8 cellular contexts compared by ENCODE assay signal in genomic region chr1:1305300-1306069, GRCh38. TPM values are rescaled to one million over a fixed set of nuclear protein-coding genes. Genes with fewer than 3 reads are reported as not detected.
DNase-seq lines count a peak whose midpoint lies in the region; ATAC-seq and TF ChIP-seq lines count a peak whose summit lies in the region.

No MANE protein-coding gene starts in this region.

- H3F3A ChIP-seq in Loucy (ENCODE audit: low read depth) = no peaks in the 10 kb centered on the region; the same call in 1 of the 2 replicates

- H3K9ac ChIP-seq in Loucy (ENCODE audit: low read depth, low read length, poor library complexity, severe bottlenecking) (peak overlapping the region; percentile 83), liver (ENCODE audit: low read depth in 1 of 2, low read length in 2 of 2) (peak overlapping the region in 1 of 2 donors; percentile 25)

- no peaks in the 10 kb centered on the region for H3K9me3 ChIP-seq in Loucy (ENCODE audit: insufficient read depth, low read depth, low read length)
- no peaks in the 10 kb centered on the region for H3K9me3 ChIP-seq in liver (ENCODE audit: control insufficient read depth in 4 of 4, low read length in 3 of 4)

- peaks cover 30% of the 10 kb centered on the region for H3K4me1 ChIP-seq in Loucy (ENCODE audit: insufficient read depth, low read length, poor library complexity, severe bottlenecking)
- peaks cover 18 to 44% (median 34%) of the 10 kb centered on the region in 4 donors for H3K4me1 ChIP-seq in liver (ENCODE audit: control insufficient read depth in 4 of 4, insufficient read depth in 4 of 4, low read length in 3 of 4)

- no peaks in the 10 kb centered on the region for H3K9me2 ChIP-seq in Loucy (replicated peaks; ENCODE audit: low read depth, low read length)

- H3K27me3 ChIP-seq in Loucy (ENCODE audit: insufficient read depth, low read length, poor library complexity, severe bottlenecking) = no peaks in the 10 kb centered on the region
- H3K27me3 ChIP-seq in liver (ENCODE audit: control insufficient read depth in 4 of 4, insufficient read depth in 4 of 4, low read length in 3 of 4) = no peaks in the 10 kb centered on the region

- TF ChIP-seq CTCF in Loucy (conservative IDR thresholded peaks at IDR 0.05; ENCODE audit: low read length) (no peak), WI38 (IDR thresholded peaks at IDR 0.05; ENCODE audit: low read depth, low read length) (no peak), liver (IDR thresholded peaks at IDR 0.05; ENCODE audit: low read depth, low read length, missing input control) (no peak)

- H2AFZ ChIP-seq in Loucy (ENCODE audit: low read length) = no peak overlapping the region

- no peak for ATAC-seq in GM19035 (IDR thresholded peaks at IDR 0.05; ENCODE audit: unreplicated experiment)

- no peak for TF ChIP-seq RAD21 in liver (IDR thresholded peaks at IDR 0.05)

- H3K4me2 ChIP-seq in Loucy (ENCODE audit: low read depth, low read length, poor library complexity, severe bottlenecking) = peak overlapping the region; percentile 85

- DNase-seq in GDM1 (lab: John Stamatoyannopoulos, UW) (peak; percentile 76), cerebellar cortex (ENCODE audit: low spot score) (peak; percentile 42), cerebellar nuclear complex (lab: John Stamatoyannopoulos, UW) (no peak)
- DNase-seq in stimulated activated CD8-positive, alpha-beta memory T cell treated with anti-CD3 and anti-CD28 coated beads, Interleukin-15, amount 100 ng/mL, for 1 hour (ENCODE audit: low read depth) = peak; percentile 59

- H3K27ac ChIP-seq in liver (ENCODE audit: low read depth in 1 of 2, low read length in 2 of 2) = peak overlapping the region; percentile 37 to 40

- H4K20me1 ChIP-seq in Loucy (ENCODE audit: insufficient read depth, low read length, poor library complexity, severe bottlenecking) = peaks cover 37% of the 10 kb centered on the region

- 51% methylated on average over 25 of the region's 25 CpGs for WGBS in liver

- H3K36me3 ChIP-seq in Loucy (ENCODE audit: insufficient read depth, low read length) (no peaks in the 10 kb centered on the region), liver (ENCODE audit: control insufficient read depth in 4 of 4, insufficient read depth in 3 of 4, low read depth in 1 of 4, low read length in 3 of 4) (no peaks in the 10 kb centered on the region)

- H3K79me2 ChIP-seq in Loucy (ENCODE audit: insufficient read depth, low read length) = peaks cover 37% of the 10 kb centered on the region

- H3K4me3 ChIP-seq in Loucy (ENCODE audit: low read length, poor library complexity, severe bottlenecking) (peak overlapping the region; percentile 93), WI38 (ENCODE audit: low read depth, low read length) (peak overlapping the region; percentile 87), liver (ENCODE audit: low read depth in 1 of 3, low read length in 3 of 3) (no peak overlapping the region)

TF ChIP-seq in liver, 16 proteins besides CTCF, POLR2A, EP300 and RAD21:
- TF ChIP-seq HNF4G (IDR thresholded peaks at IDR 0.05) = no peak
- no peak for TF ChIP-seq HNF4A (conservative IDR thresholded peaks at IDR 0.05)
- TF ChIP-seq TAF1 (conservative IDR thresholded peaks at IDR 0.05) = no peak
- no peak for TF ChIP-seq EGR1 (IDR thresholded peaks at IDR 0.05; ENCODE audit: low read depth in 2 of 2)
- no peak for TF ChIP-seq ZBTB33 (IDR thresholded peaks at IDR 0.05)
- TF ChIP-seq GABPA (IDR thresholded peaks at IDR 0.05 in 1 of 2, conservative IDR thresholded peaks at IDR 0.05 in 1 of 2) = no peak
- TF ChIP-seq REST (IDR thresholded peaks at IDR 0.05) = no peak
- no peak for TF ChIP-seq FOXA2 (IDR thresholded peaks at IDR 0.05)
- TF ChIP-seq RXRA (IDR thresholded peaks at IDR 0.05) = no peak
- no peak for TF ChIP-seq JUND (IDR thresholded peaks at IDR 0.05)
- TF ChIP-seq ATF3 (IDR thresholded peaks at IDR 0.05) = no peak
- no peak for TF ChIP-seq MAX (IDR thresholded peaks at IDR 0.05)
- no peak for TF ChIP-seq NR2F2 (IDR thresholded peaks at IDR 0.05)
- no peak for TF ChIP-seq SP1 (IDR thresholded peaks at IDR 0.05)

RNA-seq across cellular contexts. Expression of gene ACAP3, which starts 2.2 kb away (rescaled TPM):
- total RNA-seq in liver = 10 to 100 TPM; 17.9 to 24.8 TPM
- 10 to 100 TPM in 1 of 2 donors, 1 to 10 TPM in 1; 2.7 to 12.0 TPM for polyA plus RNA-seq in liver

RNA-seq across cellular contexts. Expression of gene PUSL1, which starts 2.9 kb away (rescaled TPM):
- 10 to 100 TPM in 1 of 2 donors, 1 to 10 TPM in 1; 9.3 to 11.2 TPM for total RNA-seq in liver
- 10 to 100 TPM in 1 of 2 donors, 1 to 10 TPM in 1; 9.5 to 14.9 TPM for polyA plus RNA-seq in liver

RNA-seq across cellular contexts. Expression of gene INTS11, which starts 19.0 kb away (rescaled TPM):
- total RNA-seq in liver = 10 to 100 TPM; 30.7 to 40.5 TPM
- polyA plus RNA-seq in liver = 10 to 100 TPM; 26.3 to 38.3 TPM

RNA-seq across cellular contexts. Expression of gene CPTP, which starts 19.1 kb away (rescaled TPM):
- total RNA-seq in liver = 10 to 100 TPM in 1 of 2 donors, 1 to 10 TPM in 1; 7.9 to 14.6 TPM
- 10 to 100 TPM; 30.4 to 45.1 TPM for polyA plus RNA-seq in liver

RNA-seq across cellular contexts. Expression of gene SCNN1D, which starts 25.2 kb away (rescaled TPM):
- 1 to 10 TPM in 1 of 2 donors, under 1 TPM in 1; 0.79 to 1.5 TPM for total RNA-seq in liver
- polyA plus RNA-seq in liver = 1 to 10 TPM in 1 of 2 donors, under 1 TPM in 1; 0.51 to 1.1 TPM

Comparison
In these comparisons a context has a peak if more than half of its experiments do, and no peak if none do; other contexts are left out.
1. DNase-seq: peak in GDM1 (single experiment), cerebellar cortex (single experiment) and stimulated activated CD8-positive, alpha-beta memory T cell treated with anti-CD3 and anti-CD28 coated beads, Interleukin-15, amount 100 ng/mL, for 1 hour (single experiment); none in cerebellar nuclear complex (0 of 2).
2. H3K4me3 ChIP-seq: peak in Loucy (single experiment) and WI38 (single experiment); none in liver (0 of 3).